In genomic region chr4:8215641-8216442, GRCh38 we compare ENCODE assay signal across 22 cellular contexts. TPM values are rescaled to one million over a fixed set of nuclear protein-coding genes. Genes with fewer than 3 reads are reported as not detected.
"Had no signal": no experiment of that assay in that cellular context is flagged by ENCODE, and none has a peak within 500 bp of the region (broad histone marks: within the 10 kb centered on the region; RNA-seq: fewer than 3 reads in every experiment).

No MANE protein-coding gene starts in this region.

- ATAC-seq: activated CD8-positive, alpha-beta memory T cell treated with anti-CD3 and anti-CD28 coated beads, Interleukin-2, amount 10 ng/mL, durations not matched to agents 7 days and 5 days; activated naive CD4-positive, alpha-beta T cell treated with anti-CD3 and anti-CD28 coated beads, Interleukin-2, amount 50 U/mL, for 72 hours; activated naive CD8-positive, alpha-beta T cell treated with anti-CD3 and anti-CD28 coated beads, Interleukin-2, amount 50 U/mL, for 24 hours; activated T-cell treated with anti-CD3 and anti-CD28 coated beads, Interleukin-2, amount 50 U/mL, for 4 hours; PC-3; T-helper 17 cell had no signal

- FAIRE-seq: astrocyte, RCC 7860 had no signal

- DNase-seq: activated B cell treated with CpG ODN at 0.5 μM for 24 hours; activated CD4-positive, alpha-beta T cell treated with anti-CD3 and anti-CD28 coated beads for 1 hour; activated CD4-positive, alpha-beta T cell treated with anti-CD3 and anti-CD28 coated beads, Interleukin-2, amount 10 ng/mL, durations not matched to agents 24 days and 14 days; activated CD4-positive, alpha-beta T cell treated with anti-CD3 and anti-CD28 coated beads, Interleukin-2, amount 50 U/mL, for 48 hours; activated CD8-positive, alpha-beta memory T cell treated with anti-CD3 and anti-CD28 coated beads, Interleukin-2, amount 10 ng/mL, durations not matched to agents 7 days and 5 days; activated effector memory CD4-positive, alpha-beta T cell treated with anti-CD3 and anti-CD28 coated beads, Interleukin-2, amount 50 U/mL, for 16 hours; activated naive CD4-positive, alpha-beta T cell treated with Interleukin-2 at 50 U/mL for 16 hours; activated naive CD8-positive, alpha-beta T cell treated with anti-CD3 and anti-CD28 coated beads, Interleukin-2, amount 50 U/mL, for 24 hours; activated T-cell treated with anti-CD3 and anti-CD28 coated beads, Interleukin-2, amount 50 U/mL, for 4 hours; cerebellar nuclear complex; Karpas-422; MM.1S; NCI-H1105; NCI-H1436; NCI-H1694 treated with DMSO at 0.1 percent for 48 hours; PC-3; SHP77 treated with DMSO at 0.1 percent for 48 hours; T-helper 17 cell; T-helper 9 cell had no signal

RNA-seq across cellular contexts. Expression of gene HTRA3, which starts 53.7 kb away (rescaled TPM):
- total RNA-seq: activated B cell treated with CpG ODN at 0.5 μM for 24 hours; activated CD4-positive, alpha-beta T cell treated with anti-CD3 and anti-CD28 coated beads, Interleukin-2, amount 10 ng/mL, durations not matched to agents 24 days and 14 days; activated CD8-positive, alpha-beta memory T cell treated with anti-CD3 and anti-CD28 coated beads, Interleukin-2, amount 10 ng/mL, durations not matched to agents 7 days and 5 days; activated naive CD4-positive, alpha-beta T cell treated with anti-CD3 and anti-CD28 coated beads, Interleukin-2, amount 50 U/mL, for 72 hours; activated T-cell treated with anti-CD3 and anti-CD28 coated beads, Interleukin-2, amount 50 U/mL, for 4 hours; T-helper 17 cell had no signal
